ENCODE assay signal across 24 cellular contexts in genomic region chr5:56964173-56964572, GRCh38.
"Had no signal": no experiment of that assay in that cellular context is flagged by ENCODE, and none has a peak within 500 bp of the region (broad histone marks: within the 10 kb centered on the region; RNA-seq: fewer than 3 reads in every experiment).

No MANE protein-coding gene starts in this region.

- H3K4me1 ChIP-seq: adrenal gland, SJCRH30 had no signal

- DNase-seq: activated CD4-positive, alpha-beta memory T cell treated with anti-CD3 and anti-CD28 coated beads for 36 hours; activated CD4-positive, alpha-beta T cell treated with anti-CD3 and anti-CD28 coated beads, Interleukin-2, amount 10 ng/mL, durations not matched to agents 7 days and 5 days; activated CD4-positive, CD25-positive, alpha-beta regulatory T cell; activated naive CD4-positive, alpha-beta T cell treated with anti-CD3 and anti-CD28 coated beads, Interleukin-2, amount 50 U/mL, for 16 hours; activated naive CD8-positive, alpha-beta T cell treated with anti-CD3 and anti-CD28 coated beads, Interleukin-2, amount 10 ng/mL, durations not matched to agents 7 days and 5 days; activated T-cell treated with anti-CD3 and anti-CD28 coated beads for 4 hours; activated T-cell treated with anti-CD3 and anti-CD28 coated beads, Interleukin-2, amount 50 U/mL, for 72 hours; adrenal gland; anterior cingulate cortex; caudate nucleus; Karpas-422; MM.1S; NCI-H1105; NCI-H1436; NCI-H1694 treated with DMSO at 0.1 percent for 48 hours; NCI-H2081; NCI-H510A treated with DMSO at 0.1 percent for 48 hours; Peyer's patch; Right ventricle myocardium superior; SJCRH30; SK-N-SH; T-helper 1 cell had no signal

- H3K36me3 ChIP-seq: adrenal gland, Peyer's patch, SJCRH30 had no signal

- H3K27me3 ChIP-seq: Peyer's patch had no signal

- ATAC-seq: activated T-cell treated with anti-CD3 and anti-CD28 coated beads, Interleukin-2, amount 50 U/mL, for 72 hours had no signal

- H3K9me3 ChIP-seq: adrenal gland, Peyer's patch, SJCRH30, SK-N-SH had no signal

- H3K4me3 ChIP-seq: adrenal gland, Peyer's patch, SJCRH30 had no signal

- H3K27ac ChIP-seq: adrenal gland, RWPE1, SJCRH30, VCaP had no signal
